ENCODE assay signal across 8 cellular contexts in the genomic region with DNA sequence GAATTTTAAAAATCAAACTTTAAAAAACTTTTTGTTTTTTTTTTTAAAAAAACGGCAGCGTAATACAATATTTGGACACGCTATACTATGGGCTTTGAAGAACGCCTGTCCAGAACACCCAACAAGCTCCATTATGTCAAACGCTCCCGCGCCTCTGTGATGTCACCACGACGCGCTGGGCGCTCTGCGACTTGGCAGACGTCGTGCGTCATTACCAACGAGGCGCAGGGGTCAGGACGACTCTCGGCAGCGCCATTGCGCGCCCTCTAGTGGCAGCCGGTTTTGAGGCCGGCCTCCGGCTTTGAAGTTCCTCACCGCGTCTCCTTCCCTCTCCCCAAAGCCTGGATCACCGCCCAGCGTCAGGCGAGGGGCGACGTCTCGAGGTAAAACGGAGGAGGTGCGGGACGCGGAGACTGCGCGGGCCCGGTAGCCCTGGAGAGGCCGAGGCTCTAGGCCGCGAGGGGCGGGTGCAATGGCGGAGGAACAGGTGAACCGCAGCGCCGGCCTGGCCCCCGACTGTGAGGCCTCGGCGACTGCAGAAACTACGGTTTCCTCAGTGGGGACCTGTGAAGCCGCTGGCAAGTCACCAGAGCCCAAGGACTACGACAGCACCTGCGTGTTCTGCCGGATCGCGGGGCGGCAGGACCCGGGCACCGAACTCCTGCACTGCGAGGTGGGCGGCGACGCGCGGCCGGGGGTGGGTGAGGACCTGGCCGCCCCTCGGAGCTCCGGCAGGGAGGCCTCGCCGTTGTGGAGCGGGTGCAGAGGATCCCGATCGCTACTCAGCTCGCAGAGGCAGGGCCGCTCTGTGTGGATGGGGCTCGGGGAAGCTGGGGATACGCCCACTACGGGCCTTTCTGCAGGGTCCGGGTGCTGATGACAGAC. TPM values are rescaled to one million over a fixed set of nuclear protein-coding genes. Genes with fewer than 3 reads are reported as not detected.
DNase-seq lines count a peak whose midpoint lies in the region; ATAC-seq, FAIRE-seq and TF ChIP-seq lines count a peak whose summit lies in the region.

A gene (plus strand): TSS at position 265 of the 885 bp plus-strand sequence. CDS start 208 bp downstream, at position 473.

- CTCF ChIA-PET in endothelial cell of umbilical vein (lab: Charles Lee): interaction anchor here (0.5 to 8.4 kb wide), 53 partner anchors 9 to 655 kb away, joined by 3 to 138 read pairs (median 5); a partner anchor contains a TSS

- dilution Hi-C loops in endothelial cell of umbilical vein (cut with MboI; ENCODE audit: extremely low pct_ligation_motif_present, low sequenced_read_pairs): no loop called here

- H3K4me2 ChIP-seq in OCI-LY3 (ENCODE audit: low read length) (peak within 1 kb of the TSS; percentile 96), endothelial cell of umbilical vein (ENCODE audit: insufficient read depth, low read length) (peak within 1 kb of the TSS; percentile 60)

- intact Hi-C loops in endothelial cell of umbilical vein (cut with micrococcal nuclease): loop anchor here (1.0 to 5.0 kb wide), 9 partner anchors 10 to 644 kb away; a partner anchor contains a TSS

- H3K27ac ChIP-seq in OCI-LY3 (ENCODE audit: low read length) (peak within 1 kb of the TSS; percentile 63), endothelial cell of umbilical vein (ENCODE audit: insufficient read depth, low read depth, low read length) (peak within 1 kb of the TSS; percentile 47)

- TF ChIP-seq POLR2A in endothelial cell of umbilical vein (IDR thresholded peaks at IDR 0.05; ENCODE audit: low read depth, low read length): peak; percentile 52

- no peaks in the 10 kb centered on the region for H3K9me1 ChIP-seq in endothelial cell of umbilical vein (replicated peaks; ENCODE audit: control insufficient read depth, extremely low read depth, insufficient read depth, low read length)

- TF ChIP-seq CTCF in OCI-LY3 (IDR thresholded peaks at IDR 0.05; ENCODE audit: low read depth, low read length) (peak; percentile 82), endothelial cell of umbilical vein (IDR thresholded peaks at IDR 0.05; ENCODE audit: extremely low read depth in 1 of 2, insufficient read depth in 1 of 2, low read depth in 1 of 2, low read length in 2 of 2) (peak; percentile 99)

- POLR2A ChIA-PET in endothelial cell of umbilical vein (lab: Charles Lee): interaction anchor here (0.9 to 1.3 kb wide), 3 partner anchors 30 to 167 kb away, joined by 3 to 4 read pairs (median 3); a partner anchor contains a TSS

- H3K27me3 ChIP-seq in OCI-LY3 (ENCODE audit: low read depth, low read length) (no peaks in the 10 kb centered on the region), endothelial cell of umbilical vein (ENCODE audit: control insufficient read depth in 2 of 2, insufficient read depth in 2 of 2, low read length in 2 of 2) (no peaks in the 10 kb centered on the region)

- peak within 1 kb of the TSS; percentile 93 for H3K4me3 ChIP-seq in OCI-LY3 (ENCODE audit: low read length)
- H3K4me3 ChIP-seq in endothelial cell of umbilical vein (replicated peaks in 1 of 3; ENCODE audit: insufficient read depth in 1 of 3, low read depth in 1 of 3, low read length in 3 of 3): peak within 1 kb of the TSS; percentile 46 to 74 (median 58)

- H3K4me1 ChIP-seq in OCI-LY3 (ENCODE audit: low read length) (peaks cover 23% of the 10 kb centered on the region), endothelial cell of umbilical vein (ENCODE audit: control insufficient read depth, extremely low read depth, insufficient read depth, low read length) (peaks cover 15% of the 10 kb centered on the region)

- peak; percentile 96 for FAIRE-seq in endothelial cell of umbilical vein (lab: Jason Lieb, UNC)

- H3K9ac ChIP-seq in OCI-LY3 (ENCODE audit: low read length) (peak within 1 kb of the TSS; percentile 85), endothelial cell of umbilical vein (replicated peaks; ENCODE audit: extremely low read depth, insufficient read depth, low read length) (peak within 1 kb of the TSS; percentile 86)

- peak; percentile 89 for DNase-seq in DMS114 treated with DMSO at 0.1 percent for 48 hours (lab: John Stamatoyannopoulos, UW; ENCODE audit: unreplicated experiment)
- DNase-seq in HuH-7.5 (ENCODE audit: low spot score): peak; percentile 78
- DNase-seq in activated T-cell treated with anti-CD3 and anti-CD28 coated beads for 1 hour (ENCODE audit: low read depth): peak; percentile 98
- peak; percentile 97 for DNase-seq in endothelial cell of umbilical vein (ENCODE audit: low read depth, low spot score)
- DNase-seq in midbrain (lab: John Stamatoyannopoulos, UW): peak; percentile 97
- DNase-seq in stimulated activated CD8-positive, alpha-beta memory T cell treated with anti-CD3 and anti-CD28 coated beads, Interleukin-2, amount 100 ng/mL, for 1 hour (ENCODE audit: low read depth in 2 of 2): peak; percentile 96 to 97

- H3K36me3 ChIP-seq in OCI-LY3 (replicated peaks; ENCODE audit: low read depth, low read length) (no peaks in the 10 kb centered on the region), endothelial cell of umbilical vein (ENCODE audit: control insufficient read depth in 2 of 2, extremely low read depth in 1 of 2, insufficient read depth in 2 of 2, low read length in 2 of 2) (no peaks in the 10 kb centered on the region)

- H3K9me3 ChIP-seq in OCI-LY3 (ENCODE audit: insufficient read depth, low read length) (no peaks in the 10 kb centered on the region), endothelial cell of umbilical vein (replicated peaks; ENCODE audit: control insufficient read depth, insufficient read depth, low read length) (no peaks in the 10 kb centered on the region)

- ATAC-seq in GM21526 (IDR thresholded peaks at IDR 0.05; ENCODE audit: low FRiP score, unreplicated experiment): peak; percentile 93

- H2AFZ ChIP-seq in OCI-LY3 (ENCODE audit: low read depth, low read length) (peak within 1 kb of the TSS; percentile 77), endothelial cell of umbilical vein (ENCODE audit: low read depth, low read length) (peak within 1 kb of the TSS; percentile 93)

- BruUV-seq in endothelial cell of umbilical vein (replicated peaks; lab: Mats Ljungman, UMichigan): no TSS peak

- peaks cover 21% of the 10 kb centered on the region for H3K79me2 ChIP-seq in OCI-LY3 (ENCODE audit: low read length)
- H3K79me2 ChIP-seq in endothelial cell of umbilical vein (ENCODE audit: control insufficient read depth, insufficient read depth, low read length): no peaks in the 10 kb centered on the region

- no peaks in the 10 kb centered on the region for H4K20me1 ChIP-seq in OCI-LY3 (ENCODE audit: insufficient read depth, low read length)
- H4K20me1 ChIP-seq in endothelial cell of umbilical vein (replicated peaks; ENCODE audit: control insufficient read depth, extremely low read depth, insufficient read depth, low read length): no peaks in the 10 kb centered on the region

TF ChIP-seq in endothelial cell of umbilical vein, 7 proteins besides CTCF, POLR2A, EP300 and RAD21:
- TF ChIP-seq GATA2 (IDR thresholded peaks at IDR 0.05; ENCODE audit: insufficient read depth, insufficient read length, low read depth, low read length) (no peak), FOS (IDR thresholded peaks at IDR 0.05; ENCODE audit: borderline replicate concordance, insufficient read depth, low read length) (peak; percentile 17), POLR2AphosphoS5 (IDR thresholded peaks at IDR 0.05; ENCODE audit: insufficient read depth, low read depth, low read length) (peak; percentile 58), JUN (IDR thresholded peaks at IDR 0.05; ENCODE audit: borderline replicate concordance, insufficient read depth, insufficient read length, low read depth) (peak; percentile 33)
- TF ChIP-seq, protein P1, sequence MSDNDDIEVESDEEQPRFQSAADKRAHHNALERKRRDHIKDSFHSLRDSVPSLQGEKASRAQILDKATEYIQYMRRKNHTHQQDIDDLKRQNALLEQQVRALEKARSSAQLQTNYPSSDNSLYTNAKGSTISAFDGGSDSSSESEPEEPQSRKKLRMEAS (IDR thresholded peaks at IDR 0.05; ENCODE audit: insufficient read depth, insufficient read length): peak; percentile 22

RNA-seq across cellular contexts. Expression of the gene that starts here (rescaled TPM):
- total RNA-seq in endothelial cell of umbilical vein: 8.4 and 9.7 TPM in 2 replicates
- 1.1 and 1.8 TPM in 2 replicates for polyA plus RNA-seq in endothelial cell of umbilical vein
- polyA plus RNA-seq in endothelial cell of umbilical vein (2011; cell fraction: cytosol; rRNA removed): 1.9 and 2.1 TPM in 2 replicates
- 0.66 and 1.0 TPM in 2 replicates for polyA plus RNA-seq in endothelial cell of umbilical vein (2011; cell fraction: nucleus; rRNA removed)
- 9.3 TPM in 2 replicates for polyA plus RNA-seq in endothelial cell of umbilical vein (2012)
- 1.2 and 1.9 TPM in 2 replicates for polyA minus RNA-seq in endothelial cell of umbilical vein
- polyA minus RNA-seq in endothelial cell of umbilical vein (2011; cell fraction: cytosol; rRNA and poly(A)+ RNA removed): 5.6 TPM
- polyA minus RNA-seq in endothelial cell of umbilical vein (2011; cell fraction: nucleus; rRNA and poly(A)+ RNA removed): 1.7 TPM in 2 replicates

Comparison
In these comparisons a context has a peak if more than half of its experiments do, and no peak if none do; other contexts are left out.
1. Peak in every context shown above with its lines: DNase-seq, ATAC-seq, H3K4me3 ChIP-seq and H3K27ac ChIP-seq.